24 cellular contexts compared by ENCODE assay signal in the genomic region with DNA sequence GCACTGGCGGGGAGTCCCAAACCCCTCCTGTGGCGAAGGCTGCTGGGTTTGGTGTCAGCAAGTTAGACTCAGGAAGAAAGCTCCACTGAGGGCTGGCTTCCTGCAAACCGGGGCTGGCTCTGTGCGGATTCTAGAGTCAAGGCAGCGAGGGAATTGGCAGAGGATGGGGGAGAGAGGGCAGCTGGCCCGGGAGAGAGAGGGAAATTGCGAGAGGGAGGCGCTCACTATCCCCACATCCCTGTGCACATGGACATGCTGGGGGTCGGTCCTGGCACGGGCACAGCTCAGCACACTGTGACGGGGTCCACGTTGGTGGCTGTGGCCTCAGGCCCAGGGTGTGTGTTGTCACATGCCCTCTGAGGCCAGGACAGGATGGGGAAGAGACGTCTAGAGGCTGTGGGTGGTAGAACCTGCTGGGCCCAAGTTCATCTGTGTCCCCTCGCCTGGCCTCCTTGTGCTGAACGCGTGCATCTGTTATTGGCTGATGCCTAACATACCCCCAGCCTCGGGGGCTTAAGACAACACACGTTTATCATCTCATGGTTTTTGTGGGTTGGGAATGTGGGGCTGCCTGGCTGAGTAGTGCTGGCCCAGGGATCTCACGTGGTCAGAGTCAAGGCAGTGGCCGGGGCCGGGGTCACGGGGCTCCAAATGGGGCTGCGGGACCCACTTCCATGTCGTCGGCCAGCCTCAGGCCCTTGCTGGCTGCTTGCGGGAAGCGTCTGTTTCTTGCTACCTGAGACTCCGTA. TPM values are rescaled to one million over a fixed set of nuclear protein-coding genes. Genes with fewer than 3 reads are reported as not detected.
"Had no signal": no experiment of that assay in that cellular context is flagged by ENCODE, and none has a peak within 500 bp of the region (broad histone marks: within the 10 kb centered on the region; RNA-seq: fewer than 3 reads in every experiment).

No MANE protein-coding gene starts in this region.

- DNase-seq: activated CD4-positive, alpha-beta T cell treated with anti-CD3 and anti-CD28 coated beads for 4 hours; activated CD4-positive, alpha-beta T cell treated with anti-CD3 and anti-CD28 coated beads, Interleukin-2, amount 50 U/mL, for 4 hours; activated effector memory CD4-positive, alpha-beta T cell treated with Interleukin-2 at 50 U/mL for 16 hours; activated naive CD4-positive, alpha-beta T cell treated with Interleukin-2 at 50 U/mL for 16 hours; activated naive CD8-positive, alpha-beta T cell treated with anti-CD3 and anti-CD28 coated beads, Interleukin-2, amount 10 ng/mL, durations not matched to agents 7 days and 5 days; central memory CD4-positive, alpha-beta T cell; foreskin melanocyte; heart right ventricle; right lobe of liver; stimulated activated CD4-positive, alpha-beta T cell treated with anti-CD3 and anti-CD28 coated beads, Interleukin-12 subunit alpha, Interleukin-12 subunit beta, amount 100 ng/mL, for 4 hours; stimulated activated CD4-positive, alpha-beta T cell treated with anti-CD3 and anti-CD28 coated beads, Interleukin-4, amount 100 ng/mL, for 1 hour; stimulated activated naive CD8-positive, alpha-beta T cell treated with anti-CD3 and anti-CD28 coated beads, Interleukin-15, Interleukin-2, amounts not matched to agents 100 U/mL and 50 U/mL, for 24 hours; testis; transverse colon; uterus had no signal

- H3K36me3 ChIP-seq: breast epithelium, esophagus muscularis mucosa, heart right ventricle, neural progenitor cell, right lobe of liver, transverse colon, uterus had no signal

- H3K9me3 Mint-ChIP-seq: activated naive CD8-positive, alpha-beta T cell treated with anti-CD3 and anti-CD28 coated beads, Interleukin-2, amount 10 ng/mL, durations not matched to agents 7 days and 5 days; dendritic cell treated with granulocyte-macrophage colony-stimulating factor and Interleukin-4, amounts not matched to agents 40 ng/mL and 50 ng/mL, for 4 days; memory B cell; naive thymus-derived CD8-positive, alpha-beta T cell; neural progenitor cell had no signal

- H2AFZ ChIP-seq: neural progenitor cell had no signal

- H3K4me1 ChIP-seq: right lobe of liver had no signal

- H3K27ac Mint-ChIP-seq: activated naive CD8-positive, alpha-beta T cell treated with anti-CD3 and anti-CD28 coated beads, Interleukin-2, amount 10 ng/mL, durations not matched to agents 7 days and 5 days; dendritic cell treated with granulocyte-macrophage colony-stimulating factor and Interleukin-4, amounts not matched to agents 40 ng/mL and 50 ng/mL, for 4 days; memory B cell; progenitor cell of endocrine pancreas had no signal

- H3K4me3 ChIP-seq: breast epithelium, esophagus muscularis mucosa, heart right ventricle, neural progenitor cell, right lobe of liver, testis, transverse colon, uterus had no signal

- H3K27ac ChIP-seq: breast epithelium, esophagus muscularis mucosa, heart right ventricle, neural progenitor cell, right lobe of liver, testis, transverse colon, uterus had no signal

- H3K27me3 ChIP-seq: right lobe of liver, testis, uterus had no signal

- H3K9me3 ChIP-seq: breast epithelium, esophagus muscularis mucosa, heart right ventricle, right lobe of liver, testis, transverse colon, uterus had no signal

- H3K4me1 Mint-ChIP-seq: activated naive CD8-positive, alpha-beta T cell treated with anti-CD3 and anti-CD28 coated beads, Interleukin-2, amount 10 ng/mL, durations not matched to agents 7 days and 5 days; memory B cell had no signal

- H3K4me2 ChIP-seq: neural progenitor cell had no signal

- H3K4me3 Mint-ChIP-seq: activated naive CD8-positive, alpha-beta T cell treated with anti-CD3 and anti-CD28 coated beads, Interleukin-2, amount 10 ng/mL, durations not matched to agents 7 days and 5 days; dendritic cell treated with granulocyte-macrophage colony-stimulating factor and Interleukin-4, amounts not matched to agents 40 ng/mL and 50 ng/mL, for 4 days; memory B cell; naive thymus-derived CD8-positive, alpha-beta T cell; neural progenitor cell had no signal

- H3K9ac ChIP-seq: neural progenitor cell had no signal

- ATAC-seq: heart right ventricle; naive thymus-derived CD8-positive, alpha-beta T cell; right lobe of liver; stimulated activated naive CD8-positive, alpha-beta T cell treated with anti-CD3 and anti-CD28 coated beads, Interleukin-15, Interleukin-2, amounts not matched to agents 100 U/mL and 50 U/mL, for 24 hours had no signal

- H3K36me3 Mint-ChIP-seq: activated naive CD8-positive, alpha-beta T cell treated with anti-CD3 and anti-CD28 coated beads, Interleukin-2, amount 10 ng/mL, durations not matched to agents 7 days and 5 days; memory B cell; naive thymus-derived CD8-positive, alpha-beta T cell; neural progenitor cell had no signal

RNA-seq across cellular contexts. Expression of a gene that starts 16.7 kb away (rescaled TPM):
- total RNA-seq: activated naive CD8-positive, alpha-beta T cell treated with anti-CD3 and anti-CD28 coated beads, Interleukin-2, amount 10 ng/mL, durations not matched to agents 7 days and 5 days; lower leg skin; naive thymus-derived CD8-positive, alpha-beta T cell; skeletal muscle tissue had no signal
